Comparison of ENCODE assay signal across 9 cellular contexts in the genomic region with DNA sequence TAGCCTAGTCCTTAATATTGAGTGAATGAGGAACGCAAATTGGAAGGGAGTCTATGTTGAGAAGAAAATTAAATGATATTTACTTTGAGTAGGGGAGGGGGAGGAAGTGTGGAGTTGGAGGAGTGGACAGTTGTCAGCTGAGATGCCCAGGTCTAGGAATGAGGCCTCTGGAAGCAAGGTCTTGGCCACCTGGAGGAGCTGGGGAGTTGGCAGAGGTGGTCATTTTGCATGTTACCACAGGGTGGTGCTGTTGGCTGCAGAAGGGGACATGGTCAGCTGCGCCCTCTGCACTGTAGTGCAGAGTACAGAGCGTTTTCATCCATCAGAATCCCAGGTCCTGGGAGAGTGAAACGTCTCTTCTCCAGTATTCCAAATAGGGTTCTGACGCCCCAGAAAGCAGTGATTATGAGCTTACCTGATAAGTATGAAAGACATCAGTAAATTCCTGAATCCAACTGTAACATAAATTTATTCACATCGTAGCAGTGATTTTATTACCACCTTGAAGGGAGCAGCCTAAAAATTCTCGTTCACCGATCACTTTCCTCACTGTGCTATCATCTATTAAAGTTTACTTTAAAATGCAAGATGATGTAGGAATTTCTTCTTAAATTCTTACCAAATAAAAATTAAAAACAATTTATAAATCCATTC. TPM values are rescaled to one million over a fixed set of nuclear protein-coding genes. Genes with fewer than 3 reads are reported as not detected.
DNase-seq lines count a peak whose midpoint lies in the region; FAIRE-seq and TF ChIP-seq lines count a peak whose summit lies in the region.
"Had no signal": no experiment of that assay in that cellular context is flagged by ENCODE, and none has a peak within 500 bp of the region (broad histone marks: within the 10 kb centered on the region; RNA-seq: fewer than 3 reads in every experiment).

No MANE protein-coding gene starts in this region.

- H3K4me2 ChIP-seq in MM.1S (ENCODE audit: low read depth, low read length) (no peak overlapping the region), mammary epithelial cell (ENCODE audit: insufficient read depth, low read depth, low read length) (no peak overlapping the region), keratinocyte (ENCODE audit: control insufficient read depth, extremely low read depth, insufficient read depth, low read depth, low read length) (no peak overlapping the region)
- H3K4me2 ChIP-seq: BLaER1 treated with 17β-estradiol and CSF1 and Interleukin-3, amounts not matched to agents 10 nM and 100 nM had no signal

- H3K4me3 ChIP-seq in MM.1S (ENCODE audit: low read length) (no peak overlapping the region), mammary epithelial cell (replicated peaks in 1 of 3; ENCODE audit: insufficient read depth in 1 of 3, low read depth in 2 of 3, low read length in 3 of 3) (no peak overlapping the region), keratinocyte (ENCODE audit: control insufficient read depth in 2 of 3, extremely low read depth in 1 of 3, insufficient read depth in 2 of 3, low read depth in 1 of 3, low read length in 3 of 3) (no peak overlapping the region)
- H3K4me3 ChIP-seq: BLaER1 treated with 17β-estradiol and CSF1 and Interleukin-3, amounts not matched to agents 10 nM and 100 nM had no signal

- no peaks in the 10 kb centered on the region for H3K9me3 ChIP-seq in MM.1S (replicated peaks; ENCODE audit: insufficient read depth, low read length)
- no peaks in the 10 kb centered on the region for H3K9me3 ChIP-seq in mammary epithelial cell (replicated peaks; ENCODE audit: insufficient read depth, low read length)
- H3K9me3 ChIP-seq in keratinocyte (ENCODE audit: control insufficient read depth, low read depth, low read length): no peaks in the 10 kb centered on the region
- H3K9me3 ChIP-seq: BLaER1 treated with 17β-estradiol and CSF1 and Interleukin-3, amounts not matched to agents 10 nM and 100 nM had no signal

- H3K4me1 ChIP-seq in MM.1S (ENCODE audit: low read length) (no peaks in the 10 kb centered on the region), mammary epithelial cell (ENCODE audit: insufficient read depth, low read length) (no peaks in the 10 kb centered on the region), keratinocyte (ENCODE audit: control insufficient read depth, extremely low read depth, insufficient read depth, low read length) (no peaks in the 10 kb centered on the region)
- H3K4me1 ChIP-seq: BLaER1 treated with 17β-estradiol and CSF1 and Interleukin-3, amounts not matched to agents 10 nM and 100 nM had no signal

- H3F3A ChIP-seq in MM.1S (ENCODE audit: insufficient read depth, low read length): no peaks in the 10 kb centered on the region

- dilution Hi-C loops in mammary epithelial cell (cut with HindIII; ENCODE audit: low sequenced_read_pairs) (loop anchor here (5.0 kb wide), 1 partner anchor 337 kb away; no protein-coding TSS in a partner anchor), keratinocyte (cut with MboI; ENCODE audit: extremely low pct_ligation_motif_present, low sequenced_read_pairs) (no loop called here)

- no TSS peak for BruUV-seq in mammary epithelial cell (replicated peaks; lab: Mats Ljungman, UMichigan)

- in situ Hi-C loops in mammary epithelial cell (cut with MboI; ENCODE audit: low sequenced_read_pairs in 2 of 2): loop anchor here (5.0 kb wide), 2 partner anchors 42 to 337 kb away; no protein-coding TSS in a partner anchor

- H3K27ac ChIP-seq in MM.1S (ENCODE audit: low read length): no peak overlapping the region
- no peak overlapping the region for H3K27ac ChIP-seq in mammary epithelial cell (ENCODE audit: insufficient read depth, low read depth, low read length)
- H3K27ac ChIP-seq in keratinocyte (ENCODE audit: control insufficient read depth, insufficient read depth, low read length): no peak overlapping the region
- H3K27ac ChIP-seq: BLaER1 treated with 17β-estradiol and CSF1 and Interleukin-3, amounts not matched to agents 10 nM and 100 nM had no signal

- no peaks in the 10 kb centered on the region for H3K9me2 ChIP-seq in MM.1S (replicated peaks; ENCODE audit: insufficient read depth, low read length)

- DNase-seq in NCI-H187 (lab: John Stamatoyannopoulos, UW) (peak; percentile 26 to 38), NCI-H187 treated with DMSO at 0.1 percent for 48 hours (lab: John Stamatoyannopoulos, UW) (no peak), MM.1S (no peak), SK-N-DZ (ENCODE audit: low spot score) (peak; percentile 71), mammary epithelial cell (peak; percentile 75), keratinocyte (ENCODE audit: low read depth, low spot score) (peak; percentile 40), posterior vena cava (ENCODE audit: low spot score) (no peak)
- DNase-seq in stimulated activated CD8-positive, alpha-beta memory T cell treated with anti-CD3 and anti-CD28 coated beads, Interleukin-4, amount 100 ng/mL, for 48 hours: peak; percentile 65

- 57% methylated on average over 6 of the region's 8 CpGs for WGBS in mammary epithelial cell (ENCODE audit: low coverage, missing lambda C conversion rate)

- H3K27me3 ChIP-seq in MM.1S (replicated peaks; ENCODE audit: insufficient read depth, low read length) (no peaks in the 10 kb centered on the region), mammary epithelial cell (ENCODE audit: insufficient read depth, low read length) (no peaks in the 10 kb centered on the region), keratinocyte (ENCODE audit: control insufficient read depth, extremely low read depth, insufficient read depth, low read length) (no peaks in the 10 kb centered on the region)
- H3K27me3 ChIP-seq: BLaER1 treated with 17β-estradiol and CSF1 and Interleukin-3, amounts not matched to agents 10 nM and 100 nM had no signal

- H3K9ac ChIP-seq in MM.1S (ENCODE audit: low read length): no peak overlapping the region
- H3K9ac ChIP-seq in mammary epithelial cell (ENCODE audit: insufficient read depth, low read length): no peak overlapping the region
- no peak overlapping the region for H3K9ac ChIP-seq in keratinocyte (ENCODE audit: control insufficient read depth, extremely low read depth, insufficient read depth, low read length)
- H3K9ac ChIP-seq: BLaER1 treated with 17β-estradiol and CSF1 and Interleukin-3, amounts not matched to agents 10 nM and 100 nM had no signal

- H2AFZ ChIP-seq in MM.1S (ENCODE audit: low read length) (no peak overlapping the region), mammary epithelial cell (ENCODE audit: low read depth, low read length) (no peak overlapping the region), keratinocyte (ENCODE audit: control insufficient read depth, low read length) (no peak overlapping the region)

- FAIRE-seq in keratinocyte (lab: Jason Lieb, UNC): peak; percentile 96

- H4K20me1 ChIP-seq in MM.1S (ENCODE audit: insufficient read depth, low read length) (no peaks in the 10 kb centered on the region), mammary epithelial cell (ENCODE audit: insufficient read depth, low read length) (no peaks in the 10 kb centered on the region), keratinocyte (ENCODE audit: control insufficient read depth, extremely low read depth, insufficient read depth, low read length) (no peaks in the 10 kb centered on the region)

- H3K9me1 ChIP-seq in keratinocyte (ENCODE audit: control insufficient read depth, extremely low read depth, insufficient read depth, low read length): no peaks in the 10 kb centered on the region

- TF ChIP-seq CTCF in MM.1S (IDR thresholded peaks at IDR 0.05; ENCODE audit: low read length) (peak; percentile 67), mammary epithelial cell (conservative IDR thresholded peaks at IDR 0.05 in 1 of 2, IDR thresholded peaks at IDR 0.05 in 1 of 2; ENCODE audit: extremely low read depth in 1 of 2, insufficient read depth in 1 of 2, low read depth in 1 of 2, low read length in 2 of 2) (peak; percentile 96 to 98), keratinocyte (optimal IDR thresholded peaks at IDR 0.05 in 1 of 3, IDR thresholded peaks at IDR 0.05 in 1 of 3, conservative IDR thresholded peaks at IDR 0.05 in 1 of 3; ENCODE audit: extremely low read depth in 1 of 3, insufficient read depth in 2 of 3, low read length in 3 of 3) (peak; percentile 98 to 99 (median 98))

- H3K79me2 ChIP-seq in MM.1S (ENCODE audit: low read length) (no peaks in the 10 kb centered on the region), mammary epithelial cell (ENCODE audit: insufficient read depth, low read length) (peaks cover 27% of the 10 kb centered on the region), keratinocyte (ENCODE audit: control insufficient read depth, insufficient read depth, low read length) (peaks cover 23% of the 10 kb centered on the region)

- intact Hi-C loops in mammary epithelial cell (cut with micrococcal nuclease): loop anchor here (1.0 kb wide), 4 partner anchors 261 to 374 kb away; no protein-coding TSS in a partner anchor
- intact Hi-C loops in posterior vena cava (cut with DNase I): no loop called here

- CTCF ChIA-PET in mammary epithelial cell (lab: Charles Lee; ENCODE audit: low non-redundant PET): interaction anchor here (0.6 to 1.1 kb wide), 2 partner anchors 339 to 1192 kb away, joined by 4 to 7 read pairs; no protein-coding TSS in a partner anchor

- H3K36me3 ChIP-seq in MM.1S (replicated peaks; ENCODE audit: insufficient read depth, low read length) (peaks cover 11% of the 10 kb centered on the region; the same call in 1 of the 2 replicates), mammary epithelial cell (ENCODE audit: insufficient read depth, low read length) (peaks cover 23% of the 10 kb centered on the region), keratinocyte (ENCODE audit: control insufficient read depth in 2 of 2, extremely low read depth in 1 of 2, insufficient read depth in 2 of 2, low read length in 2 of 2) (peaks cover 20 to 32% of the 10 kb centered on the region in 2 experiments)

RNA-seq across cellular contexts. Expression of a gene that starts 13.8 kb away (rescaled TPM):
- polyA plus RNA-seq in SK-N-DZ (2014; cell fraction: cytosol; rRNA removed): 234 and 246 TPM in 2 replicates
- polyA plus RNA-seq in SK-N-DZ (2014; cell fraction: nucleus; rRNA removed): 137 and 147 TPM in 2 replicates
- total RNA-seq in mammary epithelial cell (100 to 1,000 TPM; 106 to 264 TPM), posterior vena cava (100 to 1,000 TPM; 192 to 209 TPM)
- polyA plus RNA-seq in mammary epithelial cell (361 TPM), keratinocyte (296 to 502 TPM (median 471 TPM) in 3 replicates)
- polyA minus RNA-seq in mammary epithelial cell (166 TPM), keratinocyte (29.1 to 162 TPM (median 72.1 TPM) in 3 replicates)
- 326 TPM for polyA plus RNA-seq in keratinocyte (2011; ENCODE audit: low read depth)
- 458 and 494 TPM in 2 replicates for polyA plus RNA-seq in keratinocyte (2011; cell fraction: cytosol; rRNA removed)
- 167 and 228 TPM in 2 replicates for polyA plus RNA-seq in keratinocyte (2011; cell fraction: nucleus; rRNA removed)
- polyA plus RNA-seq in keratinocyte (2012; ENCODE audit: low replicate concordance): 240 and 445 TPM in 2 replicates
- polyA minus RNA-seq in keratinocyte (2011; cell fraction: cytosol; rRNA and poly(A)+ RNA removed): 87.5 TPM
- 30.6 and 47.7 TPM in 2 replicates for polyA minus RNA-seq in keratinocyte (2011; cell fraction: nucleus; rRNA and poly(A)+ RNA removed)

RNA-seq across cellular contexts. Expression of a gene that starts 34.7 kb away (rescaled TPM):
- 0.05 TPM in 1 of 2 replicates, not detected in the other for polyA plus RNA-seq in SK-N-DZ (2014; cell fraction: cytosol; rRNA removed)
- polyA plus RNA-seq in SK-N-DZ (2014; cell fraction: nucleus; rRNA removed): 0.37 TPM in 1 of 2 replicates, not detected in the other
- total RNA-seq in mammary epithelial cell: not detected
- polyA plus RNA-seq in mammary epithelial cell: not detected
- not detected for polyA minus RNA-seq in mammary epithelial cell
- 0.03 to 0.06 TPM in 2 of 3 replicates, not detected in the other for polyA plus RNA-seq in keratinocyte
- polyA plus RNA-seq in keratinocyte (2011; ENCODE audit: low read depth): not detected
- polyA plus RNA-seq in keratinocyte (2011; cell fraction: cytosol; rRNA removed): not detected in 2 replicates
- polyA plus RNA-seq in keratinocyte (2011; cell fraction: nucleus; rRNA removed): not detected in 2 replicates
- polyA plus RNA-seq in keratinocyte (2012; ENCODE audit: low replicate concordance): not detected in 2 replicates
- 0.10 TPM in 1 of 3 replicates, not detected in the others for polyA minus RNA-seq in keratinocyte
- polyA minus RNA-seq in keratinocyte (2011; cell fraction: cytosol; rRNA and poly(A)+ RNA removed): not detected
- polyA minus RNA-seq in keratinocyte (2011; cell fraction: nucleus; rRNA and poly(A)+ RNA removed): 0.11 TPM in 1 of 2 replicates, not detected in the other
- total RNA-seq in posterior vena cava: under 1 TPM in 1 of 2 donors, not detected in 1; 0.19 TPM

RNA-seq across cellular contexts. Expression of a gene that starts 50.8 kb away (rescaled TPM):
- 6.2 and 6.5 TPM in 2 replicates for polyA plus RNA-seq in SK-N-DZ (2014; cell fraction: cytosol; rRNA removed)
- 4.8 and 7.1 TPM in 2 replicates for polyA plus RNA-seq in SK-N-DZ (2014; cell fraction: nucleus; rRNA removed)
- total RNA-seq in mammary epithelial cell (100 to 1,000 TPM in 1 of 2 donors, 10 to 100 TPM in 1; 38.8 to 150 TPM), posterior vena cava (100 to 1,000 TPM in 1 of 2 donors, 10 to 100 TPM in 1; 84.4 to 151 TPM)
- polyA plus RNA-seq in mammary epithelial cell (115 TPM), keratinocyte (75.7 to 130 TPM (median 97.0 TPM) in 3 replicates)
- polyA minus RNA-seq in mammary epithelial cell (99.8 TPM), keratinocyte (17.4 to 68.3 TPM (median 50.7 TPM) in 3 replicates)
- polyA plus RNA-seq in keratinocyte (2011; ENCODE audit: low read depth): 39.7 TPM
- polyA plus RNA-seq in keratinocyte (2011; cell fraction: cytosol; rRNA removed): 58.1 and 97.0 TPM in 2 replicates
- polyA plus RNA-seq in keratinocyte (2011; cell fraction: nucleus; rRNA removed): 132 and 155 TPM in 2 replicates
- polyA plus RNA-seq in keratinocyte (2012; ENCODE audit: low replicate concordance): 42.8 and 92.9 TPM in 2 replicates
- polyA minus RNA-seq in keratinocyte (2011; cell fraction: cytosol; rRNA and poly(A)+ RNA removed): 31.5 TPM
- 40.3 and 72.9 TPM in 2 replicates for polyA minus RNA-seq in keratinocyte (2011; cell fraction: nucleus; rRNA and poly(A)+ RNA removed)

Comparison
In these comparisons a context has a peak if more than half of its experiments do, and no peak if none do; other contexts are left out.
1. DNase-seq: peak in NCI-H187 (2 of 2), SK-N-DZ (single experiment), mammary epithelial cell (single experiment), keratinocyte (single experiment) and stimulated activated CD8-positive, alpha-beta memory T cell treated with anti-CD3 and anti-CD28 coated beads, Interleukin-4, amount 100 ng/mL, for 48 hours (single experiment); none in NCI-H187 treated with DMSO at 0.1 percent for 48 hours (single experiment), MM.1S (single experiment) and posterior vena cava (single experiment).
2. Peak in every context shown above with its lines, with median percentiles within 50 percentile points of each other: CTCF ChIP-seq.